ENCODE assay signal across 17 cellular contexts in the genomic region with DNA sequence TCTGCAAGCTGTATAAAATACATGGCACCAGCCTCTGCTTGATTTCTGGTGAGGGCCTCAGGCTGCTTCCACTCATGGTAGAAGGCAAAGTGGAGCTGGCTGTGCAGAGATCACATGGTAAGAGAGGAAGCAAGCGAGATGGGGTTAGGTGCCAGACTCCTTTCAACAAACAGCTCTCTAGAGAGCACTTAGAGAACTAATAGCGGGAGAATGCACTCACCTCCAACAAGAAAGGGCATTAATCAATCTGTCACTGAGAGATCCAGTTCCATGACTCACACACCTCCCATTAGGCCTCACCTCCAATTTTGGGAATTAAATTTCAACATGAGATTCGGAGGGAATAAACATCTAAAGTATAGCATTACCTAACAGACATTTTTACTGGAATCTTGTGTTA.
A peak's percentile ranks its signal among the peaks of the same experiment; 100 is the strongest.
DNase-seq lines count a peak whose midpoint lies in the region; TF ChIP-seq lines count a peak whose summit lies in the region.
"Had no signal": no experiment of that assay in that cellular context is flagged by ENCODE, and none has a peak within 500 bp of the region (broad histone marks: within the 10 kb centered on the region; RNA-seq: fewer than 3 reads in every experiment).

No MANE protein-coding gene starts in this region.

- H3K36me3 ChIP-seq in mesendoderm (ENCODE audit: control insufficient read depth, insufficient read depth, low read length) (no peaks in the 10 kb centered on the region), SJCRH30 (no peaks in the 10 kb centered on the region), mesenchymal stem cell (ENCODE audit: control insufficient read depth in 1 of 2, insufficient read depth in 2 of 2, low read depth in 1 of 2, low read length in 2 of 2) (no peaks in the 10 kb centered on the region), testis (ENCODE audit: low read depth, missing control alignments) (no peaks in the 10 kb centered on the region)
- H3K36me3 ChIP-seq: Peyer's patch had no signal

- H3K56ac ChIP-seq in mesendoderm (ENCODE audit: low read length), result no peak overlapping the region

- no peak overlapping the region for H3K14ac ChIP-seq in mesenchymal stem cell (ENCODE audit: low read length in 2 of 2)

- TF ChIP-seq POLR2A in testis (IDR thresholded peaks at IDR 0.05), result no peak

- no peak for TF ChIP-seq CTCF in testis (IDR thresholded peaks at IDR 0.05)

- H3K9ac ChIP-seq in mesendoderm (ENCODE audit: low read length), result no peak overlapping the region
- no peak overlapping the region for H3K9ac ChIP-seq in mesenchymal stem cell (ENCODE audit: low read length)
- H3K9ac ChIP-seq: GM23248 had no signal

- H4K5ac ChIP-seq in mesendoderm (ENCODE audit: low read length), result no peak overlapping the region

- no peak overlapping the region for H2AFZ ChIP-seq in mesenchymal stem cell (ENCODE audit: low read depth, low read length)
- H2AFZ ChIP-seq: GM23248 had no signal

- no peak overlapping the region for H2BK120ac ChIP-seq in mesendoderm (ENCODE audit: low read depth, low read length)
- no peak overlapping the region for H2BK120ac ChIP-seq in mesenchymal stem cell (ENCODE audit: low read depth, low read length)

- peak; percentile 0 for DNase-seq in NCI-H2029 treated with DMSO at 0.1 percent for 48 hours (lab: John Stamatoyannopoulos, UW)
- DNase-seq in NCI-H2029 (lab: John Stamatoyannopoulos, UW), result no peak
- peak; percentile 31 for DNase-seq in Daoy (ENCODE audit: low read depth)
- DNase-seq in NCI-H2171 (lab: John Stamatoyannopoulos, UW), result peak; percentile 28
- peak; percentile 16 for DNase-seq in mesendoderm
- DNase-seq in SJCRH30, result no peak
- DNase-seq in mesenchymal stem cell, result no peak
- DNase-seq in testis, result no peak
- DNase-seq: CD4-positive, CD25-positive, alpha-beta regulatory T cell; DND-41; GM23248; NCI-H1048; NCI-H526; Peyer's patch; SHP77; T-helper 2 cell had no signal

- no peak overlapping the region for H2BK12ac ChIP-seq in mesenchymal stem cell (ENCODE audit: low read length in 2 of 2)

- no CpG with 5 or more reads among the region's 3 CpGs for WGBS in mesendoderm (ENCODE audit: extremely low coverage, insufficient coverage, low lambda C conversion rate)
- 57% methylated on average over 3 of the region's 3 CpGs for WGBS in mesenchymal stem cell
- WGBS in testis, 2 donors, result 70 to 83% methylated on average over 3 of the region's 3 CpGs

- no peak overlapping the region for H4K91ac ChIP-seq in mesenchymal stem cell (ENCODE audit: low read length)

- no peaks in the 10 kb centered on the region for H3K4me1 ChIP-seq in mesendoderm (ENCODE audit: control insufficient read depth, low read depth, low read length)
- H3K4me1 ChIP-seq in SJCRH30, result no peaks in the 10 kb centered on the region
- no peaks in the 10 kb centered on the region for H3K4me1 ChIP-seq in mesenchymal stem cell (ENCODE audit: control insufficient read depth, insufficient read depth, low read depth, low read length)
- no peaks in the 10 kb centered on the region for H3K4me1 ChIP-seq in testis
- H3K4me1 ChIP-seq: Peyer's patch had no signal

- H3K27me3 ChIP-seq in mesendoderm (ENCODE audit: insufficient read depth, low read length, poor library complexity) (no peaks in the 10 kb centered on the region), SJCRH30 (no peaks in the 10 kb centered on the region), mesenchymal stem cell (ENCODE audit: control insufficient read depth in 1 of 2, insufficient read depth in 1 of 2, low read length in 2 of 2) (no peaks in the 10 kb centered on the region), testis (no peaks in the 10 kb centered on the region)
- H3K27me3 ChIP-seq: Peyer's patch had no signal

- H3K27ac ChIP-seq in mesendoderm (ENCODE audit: low read depth, low read length) (no peak overlapping the region), SJCRH30 (no peak overlapping the region), mesenchymal stem cell (ENCODE audit: low read length, poor library complexity, severe bottlenecking) (no peak overlapping the region), testis (no peak overlapping the region)
- H3K27ac ChIP-seq: GM23248, Peyer's patch had no signal

- H3K79me2 ChIP-seq in mesendoderm (ENCODE audit: control insufficient read depth, insufficient read depth, low read length), result no peaks in the 10 kb centered on the region

- no peak overlapping the region for H3K4me2 ChIP-seq in mesendoderm (ENCODE audit: low read length)
- H3K4me2 ChIP-seq in mesenchymal stem cell (ENCODE audit: low read length, poor library complexity, severe bottlenecking), result no peak overlapping the region

- no peak overlapping the region for H3K4ac ChIP-seq in mesendoderm (ENCODE audit: low read depth, low read length)
- no peak overlapping the region for H3K4ac ChIP-seq in mesenchymal stem cell (ENCODE audit: low read depth in 1 of 2, low read length in 2 of 2)

- no peak overlapping the region for H4K8ac ChIP-seq in mesendoderm (ENCODE audit: low read depth, low read length)
- H4K8ac ChIP-seq in mesenchymal stem cell (ENCODE audit: low read length), result no peak overlapping the region

- intact Hi-C loops in testis (cut with DNase I; ENCODE audit: low total_unique reads), result no loop called here

- H3K18ac ChIP-seq in mesendoderm (ENCODE audit: low read length), result no peak overlapping the region
- no peak overlapping the region for H3K18ac ChIP-seq in mesenchymal stem cell (ENCODE audit: low read depth in 1 of 2, low read length in 2 of 2)

- H3K4me3 ChIP-seq in mesendoderm (ENCODE audit: low read length) (no peak overlapping the region), SJCRH30 (no peak overlapping the region), mesenchymal stem cell (ENCODE audit: insufficient read depth in 1 of 2, low read depth in 1 of 2, low read length in 2 of 2) (no peak overlapping the region), testis (no peak overlapping the region)
- H3K4me3 ChIP-seq: GM23248, K562, Peyer's patch had no signal

- H3K23ac ChIP-seq in mesendoderm (ENCODE audit: low read length) (no peak overlapping the region), mesenchymal stem cell (ENCODE audit: low read length in 2 of 2) (no peak overlapping the region)

- H3K9me3 ChIP-seq in SJCRH30 (replicated peaks) (0 out of 2 replicates have a peak, but pooled peaks cover 2% of the 10 kb centered on the region), mesenchymal stem cell (ENCODE audit: control insufficient read depth, low read length) (peaks cover 33% of the 10 kb centered on the region), testis (no peaks in the 10 kb centered on the region)
- H3K9me3 ChIP-seq: Peyer's patch had no signal

- no peaks in the 10 kb centered on the region for H3K79me1 ChIP-seq in mesendoderm (ENCODE audit: low read length)
- H3K79me1 ChIP-seq in mesenchymal stem cell (replicated peaks; ENCODE audit: low read length, poor library complexity, severe bottlenecking), result no peaks in the 10 kb centered on the region

- no peak overlapping the region for H2BK5ac ChIP-seq in mesendoderm (ENCODE audit: low read length)
- H2BK5ac ChIP-seq in mesenchymal stem cell (ENCODE audit: low read depth, low read length, poor library complexity, severe bottlenecking), result no peak overlapping the region

- H2AK5ac ChIP-seq in mesendoderm (ENCODE audit: low read length) (no peak overlapping the region), mesenchymal stem cell (ENCODE audit: low read length, severe bottlenecking) (no peak overlapping the region)

- H2BK15ac ChIP-seq in mesendoderm (replicated peaks; ENCODE audit: low read depth), result no peak overlapping the region
- no peak overlapping the region for H2BK15ac ChIP-seq in mesenchymal stem cell (ENCODE audit: low read depth, poor library complexity, severe bottlenecking)

Comparison
In these comparisons a context has a peak if more than half of its experiments do, and no peak if none do; other contexts are left out.
1. DNase-seq: peak in NCI-H2029 treated with DMSO at 0.1 percent for 48 hours (single experiment), Daoy (single experiment), NCI-H2171 (single experiment) and mesendoderm (single experiment); none in NCI-H2029 (single experiment), SJCRH30 (0 of 2), mesenchymal stem cell (single experiment) and testis (single experiment).